Comparison of ENCODE assay signal across 8 cellular contexts in the genomic region with DNA sequence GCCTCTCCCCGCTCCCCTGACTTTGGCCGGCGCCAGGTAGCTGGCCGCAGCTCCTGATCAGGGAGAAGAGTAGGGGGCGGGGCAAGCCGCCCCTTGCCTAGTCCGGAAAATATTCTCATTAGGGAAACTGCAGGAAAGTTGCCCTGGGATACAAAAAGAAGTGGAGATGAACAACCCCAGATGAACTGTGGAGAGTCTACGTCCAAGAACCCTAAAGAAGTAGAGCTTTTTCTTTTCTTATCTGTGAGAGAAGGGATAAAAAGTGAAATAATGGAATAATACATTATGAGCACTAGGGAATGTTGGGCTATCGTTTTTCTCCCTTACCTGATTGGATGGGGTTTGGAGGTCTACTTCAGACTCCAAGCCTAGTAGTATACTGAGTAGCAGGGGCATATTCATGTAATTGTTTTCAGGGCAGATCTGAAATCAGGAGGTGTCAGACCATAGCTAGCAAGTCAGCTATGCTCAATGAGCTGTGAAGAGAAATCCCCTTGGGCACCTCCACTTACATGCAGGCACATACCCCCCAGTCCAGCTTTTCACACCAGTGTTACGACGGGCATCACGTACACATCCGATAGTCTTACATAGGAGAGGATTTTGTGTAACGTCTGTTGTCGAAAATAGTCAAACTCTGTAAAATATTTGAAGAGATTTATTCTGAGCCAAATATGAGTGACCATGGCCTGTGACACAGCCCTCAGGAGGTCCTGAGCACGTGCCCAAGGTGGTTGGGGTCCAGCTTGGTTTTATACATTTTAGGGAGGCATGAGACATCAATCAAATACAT. TPM values are rescaled to one million over a fixed set of nuclear protein-coding genes. Genes with fewer than 3 reads are reported as not detected.
DNase-seq lines count a peak whose midpoint lies in the region; ATAC-seq and TF ChIP-seq lines count a peak whose summit lies in the region.

No MANE protein-coding gene starts in this region.

- peaks cover 17% of the 10 kb centered on the region for H3K4me1 Mint-ChIP-seq in activated naive CD4-positive, alpha-beta T cell treated with anti-CD3 and anti-CD28 coated beads for 36 hours (ENCODE audit: low read depth)
- peaks cover 14% of the 10 kb centered on the region for H3K4me1 Mint-ChIP-seq in activated naive CD8-positive, alpha-beta T cell (ENCODE audit: low read depth)

- H3K9me3 Mint-ChIP-seq in activated naive CD4-positive, alpha-beta T cell treated with anti-CD3 and anti-CD28 coated beads for 36 hours, result no peaks in the 10 kb centered on the region
- H3K9me3 Mint-ChIP-seq in activated naive CD8-positive, alpha-beta T cell (ENCODE audit: low read depth), result no peaks in the 10 kb centered on the region

- H3K4me1 ChIP-seq in thoracic aorta (ENCODE audit: control insufficient read depth in 1 of 2, low read depth in 2 of 2), result peaks cover 8 to 19% of the 10 kb centered on the region in 2 donors

- H3K27me3 ChIP-seq in layer of hippocampus (ENCODE audit: control insufficient read depth, insufficient read depth, low read length) (no peaks in the 10 kb centered on the region), thoracic aorta (replicated peaks; ENCODE audit: insufficient read depth) (no peaks in the 10 kb centered on the region)

- peak overlapping the region; percentile 96 for H3K27ac ChIP-seq in layer of hippocampus (ENCODE audit: low read depth, low read length)
- peak overlapping the region; percentile 98 to 100 for H3K27ac ChIP-seq in thoracic aorta

- CTCF ChIA-PET in activated naive CD4-positive, alpha-beta T cell treated with anti-CD3 and anti-CD28 coated beads for 36 hours (lab: Charles Lee), result interaction anchor here (0.5 to 1.5 kb wide), 7 partner anchors 26 to 712 kb away, joined by 3 to 6 read pairs (median 3); no protein-coding TSS in a partner anchor

- peak overlapping the region; percentile 69 for H3K4me3 Mint-ChIP-seq in activated naive CD4-positive, alpha-beta T cell treated with anti-CD3 and anti-CD28 coated beads for 36 hours
- H3K4me3 Mint-ChIP-seq in activated naive CD8-positive, alpha-beta T cell, result peak overlapping the region; percentile 86

- no peaks in the 10 kb centered on the region for H3K36me3 ChIP-seq in thoracic aorta

- DNase-seq in activated naive CD4-positive, alpha-beta T cell treated with anti-CD3 and anti-CD28 coated beads for 36 hours, result no peak
- no peak for DNase-seq in activated naive CD4-positive, alpha-beta T cell treated with anti-CD3 and anti-CD28 coated beads, Interleukin-2, amount 50 U/mL, for 16 hours
- DNase-seq in thoracic aorta (ENCODE audit: low spot score) (no peak), SIG-M5 (lab: John Stamatoyannopoulos, UW) (no peak)
- no peak for DNase-seq in activated CD8-positive, alpha-beta memory T cell treated with anti-CD3 and anti-CD28 coated beads, Interleukin-2, amount 50 U/mL, for 4 hours

- intact Hi-C loops in activated naive CD4-positive, alpha-beta T cell treated with anti-CD3 and anti-CD28 coated beads for 36 hours (cut with micrococcal nuclease), result loop anchor here (5.0 to 10.0 kb wide), 2 partner anchors 481 to 929 kb away; no protein-coding TSS in a partner anchor

- H3K4me3 ChIP-seq in thoracic aorta, result peak overlapping the region; percentile 95

- no peak for TF ChIP-seq CTCF in thoracic aorta (IDR thresholded peaks at IDR 0.05)

- no peaks in the 10 kb centered on the region for H3K9me3 ChIP-seq in thoracic aorta

- peak overlapping the region; percentile 76 for H3K27ac Mint-ChIP-seq in activated naive CD4-positive, alpha-beta T cell treated with anti-CD3 and anti-CD28 coated beads for 36 hours
- H3K27ac Mint-ChIP-seq in activated naive CD8-positive, alpha-beta T cell, result peak overlapping the region; percentile 86

- H3K36me3 Mint-ChIP-seq in activated naive CD4-positive, alpha-beta T cell treated with anti-CD3 and anti-CD28 coated beads for 36 hours (ENCODE audit: low read depth), result peaks cover 9% of the 10 kb centered on the region
- H3K36me3 Mint-ChIP-seq in activated naive CD8-positive, alpha-beta T cell, result peaks cover 5% of the 10 kb centered on the region

- no peaks in the 10 kb centered on the region for H3K27me3 Mint-ChIP-seq in activated naive CD4-positive, alpha-beta T cell treated with anti-CD3 and anti-CD28 coated beads for 36 hours (ENCODE audit: low read depth)
- H3K27me3 Mint-ChIP-seq in activated naive CD8-positive, alpha-beta T cell, result no peaks in the 10 kb centered on the region

- peak; percentile 19 for ATAC-seq in HG03442 (IDR thresholded peaks at IDR 0.05; ENCODE audit: unreplicated experiment)
- no peak for ATAC-seq in thoracic aorta (ENCODE audit: insufficient number of reproducible peaks, low FRiP score, low read depth)

RNA-seq across cellular contexts. Expression of a gene that starts 1.7 kb away (rescaled TPM):
- total RNA-seq in activated naive CD4-positive, alpha-beta T cell treated with anti-CD3 and anti-CD28 coated beads for 36 hours, result 1 to 10 TPM; 9.1 TPM
- 10 to 100 TPM in 1 of 2 donors, 1 to 10 TPM in 1; 2.3 to 10.4 TPM for total RNA-seq in thoracic aorta
